In the genomic region with DNA sequence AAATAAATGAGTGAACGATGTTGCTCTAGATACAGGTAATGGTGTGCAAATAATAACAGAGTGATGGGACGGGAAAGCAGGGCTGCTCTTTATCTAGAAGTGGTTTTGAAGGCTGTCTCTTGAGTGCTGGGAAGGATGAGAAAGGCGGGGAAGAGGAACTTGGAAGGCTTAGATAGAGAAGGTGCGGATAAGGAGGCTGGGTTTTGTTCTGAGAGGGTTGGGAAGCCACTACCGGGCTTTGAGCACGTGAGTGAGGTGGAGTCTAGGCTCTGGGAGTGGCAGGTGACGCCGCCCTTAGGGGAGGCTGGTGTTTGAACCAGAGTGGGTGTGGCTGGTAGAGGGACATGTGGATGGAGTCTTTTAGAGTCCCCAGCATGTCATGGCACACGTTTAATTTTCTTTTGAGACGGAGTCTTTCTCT, we compare ENCODE assay signal across 1 cellular context.
TF ChIP-seq lines count a peak whose summit lies in the region.

No MANE protein-coding gene starts in this region.

TF ChIP-seq in K562, 482 proteins besides CTCF, POLR2A, EP300 and RAD21 (continued from another document):
- TF ChIP-seq, protein P1, sequence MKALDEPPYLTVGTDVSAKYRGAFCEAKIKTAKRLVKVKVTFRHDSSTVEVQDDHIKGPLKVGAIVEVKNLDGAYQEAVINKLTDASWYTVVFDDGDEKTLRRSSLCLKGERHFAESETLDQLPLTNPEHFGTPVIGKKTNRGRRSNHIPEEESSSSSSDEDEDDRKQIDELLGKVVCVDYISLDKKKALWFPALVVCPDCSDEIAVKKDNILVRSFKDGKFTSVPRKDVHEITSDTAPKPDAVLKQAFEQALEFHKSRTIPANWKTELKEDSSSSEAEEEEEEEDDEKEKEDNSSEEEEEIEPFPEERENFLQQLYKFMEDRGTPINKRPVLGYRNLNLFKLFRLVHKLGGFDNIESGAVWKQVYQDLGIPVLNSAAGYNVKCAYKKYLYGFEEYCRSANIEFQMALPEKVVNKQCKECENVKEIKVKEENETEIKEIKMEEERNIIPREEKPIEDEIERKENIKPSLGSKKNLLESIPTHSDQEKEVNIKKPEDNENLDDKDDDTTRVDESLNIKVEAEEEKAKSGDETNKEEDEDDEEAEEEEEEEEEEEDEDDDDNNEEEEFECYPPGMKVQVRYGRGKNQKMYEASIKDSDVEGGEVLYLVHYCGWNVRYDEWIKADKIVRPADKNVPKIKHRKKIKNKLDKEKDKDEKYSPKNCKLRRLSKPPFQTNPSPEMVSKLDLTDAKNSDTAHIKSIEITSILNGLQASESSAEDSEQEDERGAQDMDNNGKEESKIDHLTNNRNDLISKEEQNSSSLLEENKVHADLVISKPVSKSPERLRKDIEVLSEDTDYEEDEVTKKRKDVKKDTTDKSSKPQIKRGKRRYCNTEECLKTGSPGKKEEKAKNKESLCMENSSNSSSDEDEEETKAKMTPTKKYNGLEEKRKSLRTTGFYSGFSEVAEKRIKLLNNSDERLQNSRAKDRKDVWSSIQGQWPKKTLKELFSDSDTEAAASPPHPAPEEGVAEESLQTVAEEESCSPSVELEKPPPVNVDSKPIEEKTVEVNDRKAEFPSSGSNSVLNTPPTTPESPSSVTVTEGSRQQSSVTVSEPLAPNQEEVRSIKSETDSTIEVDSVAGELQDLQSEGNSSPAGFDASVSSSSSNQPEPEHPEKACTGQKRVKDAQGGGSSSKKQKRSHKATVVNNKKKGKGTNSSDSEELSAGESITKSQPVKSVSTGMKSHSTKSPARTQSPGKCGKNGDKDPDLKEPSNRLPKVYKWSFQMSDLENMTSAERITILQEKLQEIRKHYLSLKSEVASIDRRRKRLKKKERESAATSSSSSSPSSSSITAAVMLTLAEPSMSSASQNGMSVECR (CRISPR knock-in tag; IDR thresholded peaks at IDR 0.05) = 0 out of 2 replicates have a peak, but pooled peaks have one; percentile 54
- TF ChIP-seq SLC30A9 (CRISPR knock-in tag; IDR thresholded peaks at IDR 0.05) = no peak
- TF ChIP-seq, protein P2, sequence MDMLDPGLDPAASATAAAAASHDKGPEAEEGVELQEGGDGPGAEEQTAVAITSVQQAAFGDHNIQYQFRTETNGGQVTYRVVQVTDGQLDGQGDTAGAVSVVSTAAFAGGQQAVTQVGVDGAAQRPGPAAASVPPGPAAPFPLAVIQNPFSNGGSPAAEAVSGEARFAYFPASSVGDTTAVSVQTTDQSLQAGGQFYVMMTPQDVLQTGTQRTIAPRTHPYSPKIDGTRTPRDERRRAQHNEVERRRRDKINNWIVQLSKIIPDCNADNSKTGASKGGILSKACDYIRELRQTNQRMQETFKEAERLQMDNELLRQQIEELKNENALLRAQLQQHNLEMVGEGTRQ (CRISPR knock-in tag; IDR thresholded peaks at IDR 0.05) = peak; percentile 78
- no peak for TF ChIP-seq TAF7 (tag; IDR thresholded peaks at IDR 0.05)
- TF ChIP-seq, protein P3, sequence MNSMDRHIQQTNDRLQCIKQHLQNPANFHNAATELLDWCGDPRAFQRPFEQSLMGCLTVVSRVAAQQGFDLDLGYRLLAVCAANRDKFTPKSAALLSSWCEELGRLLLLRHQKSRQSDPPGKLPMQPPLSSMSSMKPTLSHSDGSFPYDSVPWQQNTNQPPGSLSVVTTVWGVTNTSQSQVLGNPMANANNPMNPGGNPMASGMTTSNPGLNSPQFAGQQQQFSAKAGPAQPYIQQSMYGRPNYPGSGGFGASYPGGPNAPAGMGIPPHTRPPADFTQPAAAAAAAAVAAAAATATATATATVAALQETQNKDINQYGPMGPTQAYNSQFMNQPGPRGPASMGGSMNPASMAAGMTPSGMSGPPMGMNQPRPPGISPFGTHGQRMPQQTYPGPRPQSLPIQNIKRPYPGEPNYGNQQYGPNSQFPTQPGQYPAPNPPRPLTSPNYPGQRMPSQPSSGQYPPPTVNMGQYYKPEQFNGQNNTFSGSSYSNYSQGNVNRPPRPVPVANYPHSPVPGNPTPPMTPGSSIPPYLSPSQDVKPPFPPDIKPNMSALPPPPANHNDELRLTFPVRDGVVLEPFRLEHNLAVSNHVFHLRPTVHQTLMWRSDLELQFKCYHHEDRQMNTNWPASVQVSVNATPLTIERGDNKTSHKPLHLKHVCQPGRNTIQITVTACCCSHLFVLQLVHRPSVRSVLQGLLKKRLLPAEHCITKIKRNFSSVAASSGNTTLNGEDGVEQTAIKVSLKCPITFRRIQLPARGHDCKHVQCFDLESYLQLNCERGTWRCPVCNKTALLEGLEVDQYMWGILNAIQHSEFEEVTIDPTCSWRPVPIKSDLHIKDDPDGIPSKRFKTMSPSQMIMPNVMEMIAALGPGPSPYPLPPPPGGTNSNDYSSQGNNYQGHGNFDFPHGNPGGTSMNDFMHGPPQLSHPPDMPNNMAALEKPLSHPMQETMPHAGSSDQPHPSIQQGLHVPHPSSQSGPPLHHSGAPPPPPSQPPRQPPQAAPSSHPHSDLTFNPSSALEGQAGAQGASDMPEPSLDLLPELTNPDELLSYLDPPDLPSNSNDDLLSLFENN (IDR thresholded peaks at IDR 0.05; ENCODE audit: low read depth in 2 of 2, low read length in 2 of 2) = no peak
- TF ChIP-seq ATF1 (CRISPR knock-in tag; IDR thresholded peaks at IDR 0.05) = no peak
- TF ChIP-seq ATF1 (tag; IDR thresholded peaks at IDR 0.05) = peak; percentile 66
- TF ChIP-seq POU5F1 (IDR thresholded peaks at IDR 0.05; ENCODE audit: borderline replicate concordance, low read depth, low read length, partially characterized antibody) = no peak
- TF ChIP-seq MTA1 (IDR thresholded peaks at IDR 0.05; ENCODE audit: borderline replicate concordance) = no peak
- TF ChIP-seq ADNP (tag; IDR thresholded peaks at IDR 0.05) = no peak
- TF ChIP-seq U2AF1 (optimal IDR thresholded peaks at IDR 0.05; ENCODE audit: low read depth, low read length) = no peak
- TF ChIP-seq FOXM1 (IDR thresholded peaks at IDR 0.05; ENCODE audit: low read depth) = no peak
- 0 out of 2 replicates have a peak, but pooled peaks have one; percentile 16 for TF ChIP-seq FOXM1 (CRISPR knock-in tag; IDR thresholded peaks at IDR 0.05; ENCODE audit: low read depth)
- 0 out of 2 replicates have a peak, but pooled peaks have one; percentile 54 for TF ChIP-seq XRCC5 (IDR thresholded peaks at IDR 0.05; ENCODE audit: low read depth, low read length)
- no peak for TF ChIP-seq ZNF146 (CRISPR knock-in tag; IDR thresholded peaks at IDR 0.05; ENCODE audit: unreplicated experiment)
- TF ChIP-seq ZNF668 (CRISPR knock-in tag; IDR thresholded peaks at IDR 0.05) = no peak
- TF ChIP-seq PML (IDR thresholded peaks at IDR 0.05; ENCODE audit: low read length) = 0 out of 2 replicates have a peak, but pooled peaks have one; percentile 22
- TF ChIP-seq NFRKB (IDR thresholded peaks at IDR 0.05; ENCODE audit: low read depth) = no peak
- TF ChIP-seq ETS1 (conservative IDR thresholded peaks at IDR 0.05; ENCODE audit: control insufficient read depth, low read depth, low read length) = peak; percentile 43
- TF ChIP-seq, protein P4, sequence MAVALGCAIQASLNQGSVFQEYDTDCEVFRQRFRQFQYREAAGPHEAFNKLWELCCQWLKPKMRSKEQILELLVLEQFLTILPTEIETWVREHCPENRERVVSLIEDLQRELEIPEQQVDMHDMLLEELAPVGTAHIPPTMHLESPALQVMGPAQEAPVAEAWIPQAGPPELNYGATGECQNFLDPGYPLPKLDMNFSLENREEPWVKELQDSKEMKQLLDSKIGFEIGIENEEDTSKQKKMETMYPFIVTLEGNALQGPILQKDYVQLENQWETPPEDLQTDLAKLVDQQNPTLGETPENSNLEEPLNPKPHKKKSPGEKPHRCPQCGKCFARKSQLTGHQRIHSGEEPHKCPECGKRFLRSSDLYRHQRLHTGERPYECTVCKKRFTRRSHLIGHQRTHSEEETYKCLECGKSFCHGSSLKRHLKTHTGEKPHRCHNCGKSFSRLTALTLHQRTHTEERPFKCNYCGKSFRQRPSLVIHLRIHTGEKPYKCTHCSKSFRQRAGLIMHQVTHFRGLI (CRISPR knock-in tag; IDR thresholded peaks at IDR 0.05) = no peak
- TF ChIP-seq KDM1A (IDR thresholded peaks at IDR 0.05) = no peak
- no peak for TF ChIP-seq ELF2 (CRISPR knock-in tag; IDR thresholded peaks at IDR 0.05)
- TF ChIP-seq TFAM (CRISPR knock-in tag; conservative IDR thresholded peaks at IDR 0.05) = no peak
- TF ChIP-seq KAT7 (CRISPR knock-in tag; IDR thresholded peaks at IDR 0.05; ENCODE audit: borderline replicate concordance) = peak; percentile 56; the same call in 1 of the 2 replicates
- no peak for TF ChIP-seq SREBF2 (CRISPR knock-in tag; IDR thresholded peaks at IDR 0.05)
- 0 out of 2 replicates have a peak, but pooled peaks have one; percentile 19 for TF ChIP-seq MBD2 (IDR thresholded peaks at IDR 0.05; ENCODE audit: borderline replicate concordance, low read depth)
- TF ChIP-seq, protein P5, sequence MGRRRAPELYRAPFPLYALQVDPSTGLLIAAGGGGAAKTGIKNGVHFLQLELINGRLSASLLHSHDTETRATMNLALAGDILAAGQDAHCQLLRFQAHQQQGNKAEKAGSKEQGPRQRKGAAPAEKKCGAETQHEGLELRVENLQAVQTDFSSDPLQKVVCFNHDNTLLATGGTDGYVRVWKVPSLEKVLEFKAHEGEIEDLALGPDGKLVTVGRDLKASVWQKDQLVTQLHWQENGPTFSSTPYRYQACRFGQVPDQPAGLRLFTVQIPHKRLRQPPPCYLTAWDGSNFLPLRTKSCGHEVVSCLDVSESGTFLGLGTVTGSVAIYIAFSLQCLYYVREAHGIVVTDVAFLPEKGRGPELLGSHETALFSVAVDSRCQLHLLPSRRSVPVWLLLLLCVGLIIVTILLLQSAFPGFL (CRISPR knock-in tag; IDR thresholded peaks at IDR 0.05) = no peak
- TF ChIP-seq MEIS2 (IDR thresholded peaks at IDR 0.05; ENCODE audit: partially characterized antibody) = peak; percentile 62
- TF ChIP-seq RBM14 (IDR thresholded peaks at IDR 0.05; ENCODE audit: borderline replicate concordance, insufficient read depth, low read depth, low read length) = no peak
- TF ChIP-seq BRCA1 (IDR thresholded peaks at IDR 0.05) = no peak
- no peak for TF ChIP-seq BRCA1 (CRISPR knock-in tag; IDR thresholded peaks at IDR 0.05)
- TF ChIP-seq, protein P6, sequence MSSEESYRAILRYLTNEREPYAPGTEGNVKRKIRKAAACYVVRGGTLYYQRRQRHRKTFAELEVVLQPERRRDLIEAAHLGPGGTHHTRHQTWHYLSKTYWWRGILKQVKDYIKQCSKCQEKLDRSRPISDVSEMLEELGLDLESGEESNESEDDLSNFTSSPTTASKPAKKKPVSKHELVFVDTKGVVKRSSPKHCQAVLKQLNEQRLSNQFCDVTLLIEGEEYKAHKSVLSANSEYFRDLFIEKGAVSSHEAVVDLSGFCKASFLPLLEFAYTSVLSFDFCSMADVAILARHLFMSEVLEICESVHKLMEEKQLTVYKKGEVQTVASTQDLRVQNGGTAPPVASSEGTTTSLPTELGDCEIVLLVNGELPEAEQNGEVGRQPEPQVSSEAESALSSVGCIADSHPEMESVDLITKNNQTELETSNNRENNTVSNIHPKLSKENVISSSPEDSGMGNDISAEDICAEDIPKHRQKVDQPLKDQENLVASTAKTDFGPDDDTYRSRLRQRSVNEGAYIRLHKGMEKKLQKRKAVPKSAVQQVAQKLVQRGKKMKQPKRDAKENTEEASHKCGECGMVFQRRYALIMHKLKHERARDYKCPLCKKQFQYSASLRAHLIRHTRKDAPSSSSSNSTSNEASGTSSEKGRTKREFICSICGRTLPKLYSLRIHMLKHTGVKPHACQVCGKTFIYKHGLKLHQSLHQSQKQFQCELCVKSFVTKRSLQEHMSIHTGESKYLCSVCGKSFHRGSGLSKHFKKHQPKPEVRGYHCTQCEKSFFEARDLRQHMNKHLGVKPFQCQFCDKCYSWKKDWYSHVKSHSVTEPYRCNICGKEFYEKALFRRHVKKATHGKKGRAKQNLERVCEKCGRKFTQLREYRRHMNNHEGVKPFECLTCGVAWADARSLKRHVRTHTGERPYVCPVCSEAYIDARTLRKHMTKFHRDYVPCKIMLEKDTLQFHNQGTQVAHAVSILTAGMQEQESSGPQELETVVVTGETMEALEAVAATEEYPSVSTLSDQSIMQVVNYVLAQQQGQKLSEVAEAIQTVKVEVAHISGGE (CRISPR knock-in tag; IDR thresholded peaks at IDR 0.05) = no peak
- no peak for TF ChIP-seq ZC3H8 (IDR thresholded peaks at IDR 0.05)
- TF ChIP-seq ZNF175 (CRISPR knock-in tag; IDR thresholded peaks at IDR 0.05; ENCODE audit: low read depth) = no peak
- TF ChIP-seq, protein P7, sequence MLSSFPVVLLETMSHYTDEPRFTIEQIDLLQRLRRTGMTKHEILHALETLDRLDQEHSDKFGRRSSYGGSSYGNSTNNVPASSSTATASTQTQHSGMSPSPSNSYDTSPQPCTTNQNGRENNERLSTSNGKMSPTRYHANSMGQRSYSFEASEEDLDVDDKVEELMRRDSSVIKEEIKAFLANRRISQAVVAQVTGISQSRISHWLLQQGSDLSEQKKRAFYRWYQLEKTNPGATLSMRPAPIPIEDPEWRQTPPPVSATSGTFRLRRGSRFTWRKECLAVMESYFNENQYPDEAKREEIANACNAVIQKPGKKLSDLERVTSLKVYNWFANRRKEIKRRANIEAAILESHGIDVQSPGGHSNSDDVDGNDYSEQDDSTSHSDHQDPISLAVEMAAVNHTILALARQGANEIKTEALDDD (IDR thresholded peaks at IDR 0.05) = no peak
- no peak for TF ChIP-seq KDM4B (IDR thresholded peaks at IDR 0.05; ENCODE audit: borderline replicate concordance in 2 of 2, low read depth in 1 of 2)
- TF ChIP-seq SMAD2 (IDR thresholded peaks at IDR 0.05; ENCODE audit: low read depth, low read length) = no peak
- TF ChIP-seq ZNF780A (CRISPR knock-in tag; IDR thresholded peaks at IDR 0.05) = no peak
- TF ChIP-seq MECOM (CRISPR knock-in tag; IDR thresholded peaks at IDR 0.05) = no peak
- TF ChIP-seq CHD1 (IDR thresholded peaks at IDR 0.05; ENCODE audit: low read length) = no peak
- TF ChIP-seq ARID1B (IDR thresholded peaks at IDR 0.05) = peak; percentile 51; the same call in 1 of the 2 replicates
- TF ChIP-seq PURB (CRISPR knock-in tag; IDR thresholded peaks at IDR 0.05; ENCODE audit: low read depth) = no peak
- TF ChIP-seq HIVEP1 (CRISPR knock-in tag; IDR thresholded peaks at IDR 0.05) = no peak
